In the genomic region with DNA sequence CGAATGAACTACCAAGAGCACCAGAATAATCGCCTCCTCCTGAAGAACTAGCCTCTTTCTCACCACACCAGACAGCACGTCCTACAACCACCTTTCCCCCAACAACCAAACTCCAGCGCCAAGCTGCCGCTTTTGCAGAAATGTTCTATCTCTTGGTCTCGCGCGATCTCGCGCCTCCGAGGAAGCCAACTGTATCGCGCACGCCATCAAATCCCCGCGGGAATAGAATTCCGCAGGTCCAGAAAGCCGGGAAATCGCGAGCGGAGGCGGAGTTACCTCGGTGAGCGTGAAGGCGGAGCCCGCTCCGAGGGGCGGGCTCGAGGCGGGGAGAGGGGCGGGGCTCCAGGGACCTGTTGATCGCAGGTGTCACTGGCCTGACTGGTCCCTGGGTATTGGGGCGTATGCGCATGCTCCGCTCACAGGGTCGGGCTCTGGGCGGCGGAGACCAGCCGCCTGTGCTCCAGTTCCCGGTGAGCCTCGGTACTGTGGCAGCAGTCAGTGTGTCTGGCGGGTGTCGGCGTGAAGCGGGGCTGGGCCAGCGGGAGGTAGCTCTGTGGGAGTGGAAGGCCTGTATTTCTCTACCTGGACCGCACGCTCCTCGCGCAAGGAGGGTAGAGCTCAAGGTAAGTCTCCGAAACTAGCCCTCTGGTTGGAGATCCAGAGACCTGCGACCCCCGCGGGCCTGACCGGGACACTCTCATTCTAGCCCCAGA, we compare ENCODE assay signal across 1 cellular context.
TF ChIP-seq lines count a peak whose summit lies in the region.

A gene (plus strand): TSS at position 463 of the 713 bp plus-strand sequence. CDS start 27,047 bp downstream, outside the sequence.

TF ChIP-seq in HepG2, 621 proteins besides CTCF, POLR2A, EP300 and RAD21 (continued from another document and continues in another):
- TF ChIP-seq, protein P1, sequence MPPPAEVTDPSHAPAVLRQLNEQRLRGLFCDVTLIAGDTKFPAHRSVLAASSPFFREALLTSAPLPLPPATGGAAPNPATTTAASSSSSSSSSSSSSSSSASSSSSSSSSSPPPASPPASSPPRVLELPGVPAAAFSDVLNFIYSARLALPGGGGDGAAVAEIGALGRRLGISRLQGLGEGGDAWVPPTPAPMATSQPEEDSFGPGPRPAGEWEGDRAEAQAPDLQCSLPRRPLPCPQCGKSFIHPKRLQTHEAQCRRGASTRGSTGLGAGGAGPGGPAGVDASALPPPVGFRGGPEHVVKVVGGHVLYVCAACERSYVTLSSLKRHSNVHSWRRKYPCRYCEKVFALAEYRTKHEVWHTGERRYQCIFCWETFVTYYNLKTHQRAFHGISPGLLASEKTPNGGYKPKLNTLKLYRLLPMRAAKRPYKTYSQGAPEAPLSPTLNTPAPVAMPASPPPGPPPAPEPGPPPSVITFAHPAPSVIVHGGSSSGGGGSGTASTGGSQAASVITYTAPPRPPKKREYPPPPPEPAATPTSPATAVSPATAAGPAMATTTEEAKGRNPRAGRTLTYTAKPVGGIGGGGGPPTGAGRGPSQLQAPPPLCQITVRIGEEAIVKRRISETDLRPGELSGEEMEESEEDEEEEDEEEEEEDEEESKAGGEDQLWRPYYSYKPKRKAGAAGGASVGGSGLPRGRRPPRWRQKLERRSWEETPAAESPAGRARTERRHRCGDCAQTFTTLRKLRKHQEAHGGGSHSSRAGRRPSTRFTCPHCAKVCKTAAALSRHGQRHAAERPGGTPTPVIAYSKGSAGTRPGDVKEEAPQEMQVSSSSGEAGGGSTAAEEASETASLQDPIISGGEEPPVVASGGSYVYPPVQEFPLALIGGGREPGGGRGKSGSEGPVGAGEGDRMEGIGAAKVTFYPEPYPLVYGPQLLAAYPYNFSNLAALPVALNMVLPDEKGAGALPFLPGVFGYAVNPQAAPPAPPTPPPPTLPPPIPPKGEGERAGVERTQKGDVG (CRISPR knock-in tag; IDR thresholded peaks at IDR 0.05; ENCODE audit: borderline replicate concordance) = no peak
- TF ChIP-seq FOXC1 (CRISPR knock-in tag; IDR thresholded peaks at IDR 0.05; ENCODE audit: borderline replicate concordance) (peak; percentile 84; the same call in 1 of the 2 replicates), ZNF329 (CRISPR knock-in tag; IDR thresholded peaks at IDR 0.05; ENCODE audit: low read depth) (no peak), KAT7 (CRISPR knock-in tag; IDR thresholded peaks at IDR 0.05; ENCODE audit: borderline replicate concordance) (peak; percentile 93; the same call in 1 of the 2 replicates), ZNF138 (CRISPR knock-in tag; IDR thresholded peaks at IDR 0.05; ENCODE audit: low read depth) (0 out of 2 replicates have a peak, but pooled peaks have one; percentile 41), ZNF296 (CRISPR knock-in tag; conservative IDR thresholded peaks at IDR 0.05) (peak; percentile 37; the same call in 1 of the 2 replicates), JUND (CRISPR knock-in tag; IDR thresholded peaks at IDR 0.05) (no peak), SOX5 (CRISPR knock-in tag; IDR thresholded peaks at IDR 0.05; ENCODE audit: borderline replicate concordance) (peak; percentile 11; the same call in 1 of the 2 replicates), MTF2 (CRISPR knock-in tag; IDR thresholded peaks at IDR 0.05; ENCODE audit: borderline replicate concordance) (no peak; the same call in 1 of the 2 replicates), TMF1 (CRISPR knock-in tag; IDR thresholded peaks at IDR 0.05; ENCODE audit: low read depth) (no peak), NRL (CRISPR knock-in tag; IDR thresholded peaks at IDR 0.05; ENCODE audit: borderline replicate concordance) (peak; percentile 66; the same call in 1 of the 2 replicates), ZNF20 (CRISPR knock-in tag; IDR thresholded peaks at IDR 0.05) (no peak), NR2F6 (IDR thresholded peaks at IDR 0.05) (no peak; the same call in 1 of the 2 replicates), NR2F6 (CRISPR knock-in tag; IDR thresholded peaks at IDR 0.05) (no peak), SPEN (CRISPR knock-in tag; IDR thresholded peaks at IDR 0.05; ENCODE audit: low read depth) (peak; percentile 64), ZIK1 (CRISPR knock-in tag; IDR thresholded peaks at IDR 0.05; ENCODE audit: borderline replicate concordance, low read depth) (peak; percentile 35; the same call in 1 of the 2 replicates), GABPA (IDR thresholded peaks at IDR 0.05; ENCODE audit: low read depth, low read length) (no peak), GABPA (CRISPR knock-in tag; IDR thresholded peaks at IDR 0.05; ENCODE audit: low read depth) (peak; percentile 24; the same call in 1 of the 2 replicates), POLR2G (IDR thresholded peaks at IDR 0.05; ENCODE audit: low read depth, low read length) (peak; percentile 94), ZSCAN22 (CRISPR knock-in tag; IDR thresholded peaks at IDR 0.05) (peak; percentile 80), FOSL1 (CRISPR knock-in tag; IDR thresholded peaks at IDR 0.05; ENCODE audit: borderline replicate concordance) (no peak), ESRRA (CRISPR knock-in tag; IDR thresholded peaks at IDR 0.05; ENCODE audit: low read depth) (no peak)
- TF ChIP-seq, protein P2, sequence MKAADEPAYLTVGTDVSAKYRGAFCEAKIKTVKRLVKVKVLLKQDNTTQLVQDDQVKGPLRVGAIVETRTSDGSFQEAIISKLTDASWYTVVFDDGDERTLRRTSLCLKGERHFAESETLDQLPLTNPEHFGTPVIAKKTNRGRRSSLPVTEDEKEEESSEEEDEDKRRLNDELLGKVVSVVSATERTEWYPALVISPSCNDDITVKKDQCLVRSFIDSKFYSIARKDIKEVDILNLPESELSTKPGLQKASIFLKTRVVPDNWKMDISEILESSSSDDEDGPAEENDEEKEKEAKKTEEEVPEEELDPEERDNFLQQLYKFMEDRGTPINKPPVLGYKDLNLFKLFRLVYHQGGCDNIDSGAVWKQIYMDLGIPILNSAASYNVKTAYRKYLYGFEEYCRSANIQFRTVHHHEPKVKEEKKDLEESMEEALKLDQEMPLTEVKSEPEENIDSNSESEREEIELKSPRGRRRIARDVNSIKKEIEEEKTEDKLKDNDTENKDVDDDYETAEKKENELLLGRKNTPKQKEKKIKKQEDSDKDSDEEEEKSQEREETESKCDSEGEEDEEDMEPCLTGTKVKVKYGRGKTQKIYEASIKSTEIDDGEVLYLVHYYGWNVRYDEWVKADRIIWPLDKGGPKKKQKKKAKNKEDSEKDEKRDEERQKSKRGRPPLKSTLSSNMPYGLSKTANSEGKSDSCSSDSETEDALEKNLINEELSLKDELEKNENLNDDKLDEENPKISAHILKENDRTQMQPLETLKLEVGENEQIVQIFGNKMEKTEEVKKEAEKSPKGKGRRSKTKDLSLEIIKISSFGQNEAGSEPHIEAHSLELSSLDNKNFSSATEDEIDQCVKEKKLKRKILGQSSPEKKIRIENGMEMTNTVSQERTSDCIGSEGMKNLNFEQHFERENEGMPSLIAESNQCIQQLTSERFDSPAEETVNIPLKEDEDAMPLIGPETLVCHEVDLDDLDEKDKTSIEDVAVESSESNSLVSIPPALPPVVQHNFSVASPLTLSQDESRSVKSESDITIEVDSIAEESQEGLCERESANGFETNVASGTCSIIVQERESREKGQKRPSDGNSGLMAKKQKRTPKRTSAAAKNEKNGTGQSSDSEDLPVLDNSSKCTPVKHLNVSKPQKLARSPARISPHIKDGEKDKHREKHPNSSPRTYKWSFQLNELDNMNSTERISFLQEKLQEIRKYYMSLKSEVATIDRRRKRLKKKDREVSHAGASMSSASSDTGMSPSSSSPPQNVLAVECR (CRISPR knock-in tag; IDR thresholded peaks at IDR 0.05; ENCODE audit: borderline replicate concordance) = peak; percentile 89; the same call in 1 of the 2 replicates
- TF ChIP-seq, protein P3, sequence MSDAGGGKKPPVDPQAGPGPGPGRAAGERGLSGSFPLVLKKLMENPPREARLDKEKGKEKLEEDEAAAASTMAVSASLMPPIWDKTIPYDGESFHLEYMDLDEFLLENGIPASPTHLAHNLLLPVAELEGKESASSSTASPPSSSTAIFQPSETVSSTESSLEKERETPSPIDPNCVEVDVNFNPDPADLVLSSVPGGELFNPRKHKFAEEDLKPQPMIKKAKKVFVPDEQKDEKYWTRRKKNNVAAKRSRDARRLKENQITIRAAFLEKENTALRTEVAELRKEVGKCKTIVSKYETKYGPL (CRISPR knock-in tag; IDR thresholded peaks at IDR 0.05) = no peak
- TF ChIP-seq, protein P4, sequence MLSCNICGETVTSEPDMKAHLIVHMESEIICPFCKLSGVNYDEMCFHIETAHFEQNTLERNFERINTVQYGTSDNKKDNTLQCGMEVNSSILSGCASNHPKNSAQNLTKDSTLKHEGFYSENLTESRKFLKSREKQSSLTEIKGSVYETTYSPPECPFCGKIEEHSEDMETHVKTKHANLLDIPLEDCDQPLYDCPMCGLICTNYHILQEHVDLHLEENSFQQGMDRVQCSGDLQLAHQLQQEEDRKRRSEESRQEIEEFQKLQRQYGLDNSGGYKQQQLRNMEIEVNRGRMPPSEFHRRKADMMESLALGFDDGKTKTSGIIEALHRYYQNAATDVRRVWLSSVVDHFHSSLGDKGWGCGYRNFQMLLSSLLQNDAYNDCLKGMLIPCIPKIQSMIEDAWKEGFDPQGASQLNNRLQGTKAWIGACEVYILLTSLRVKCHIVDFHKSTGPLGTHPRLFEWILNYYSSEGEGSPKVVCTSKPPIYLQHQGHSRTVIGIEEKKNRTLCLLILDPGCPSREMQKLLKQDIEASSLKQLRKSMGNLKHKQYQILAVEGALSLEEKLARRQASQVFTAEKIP (CRISPR knock-in tag; IDR thresholded peaks at IDR 0.05; ENCODE audit: borderline replicate concordance) = no peak
- TF ChIP-seq, protein P5, sequence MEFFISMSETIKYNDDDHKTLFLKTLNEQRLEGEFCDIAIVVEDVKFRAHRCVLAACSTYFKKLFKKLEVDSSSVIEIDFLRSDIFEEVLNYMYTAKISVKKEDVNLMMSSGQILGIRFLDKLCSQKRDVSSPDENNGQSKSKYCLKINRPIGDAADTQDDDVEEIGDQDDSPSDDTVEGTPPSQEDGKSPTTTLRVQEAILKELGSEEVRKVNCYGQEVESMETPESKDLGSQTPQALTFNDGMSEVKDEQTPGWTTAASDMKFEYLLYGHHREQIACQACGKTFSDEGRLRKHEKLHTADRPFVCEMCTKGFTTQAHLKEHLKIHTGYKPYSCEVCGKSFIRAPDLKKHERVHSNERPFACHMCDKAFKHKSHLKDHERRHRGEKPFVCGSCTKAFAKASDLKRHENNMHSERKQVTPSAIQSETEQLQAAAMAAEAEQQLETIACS (CRISPR knock-in tag; IDR thresholded peaks at IDR 0.05) = no peak
- TF ChIP-seq, protein P6, sequence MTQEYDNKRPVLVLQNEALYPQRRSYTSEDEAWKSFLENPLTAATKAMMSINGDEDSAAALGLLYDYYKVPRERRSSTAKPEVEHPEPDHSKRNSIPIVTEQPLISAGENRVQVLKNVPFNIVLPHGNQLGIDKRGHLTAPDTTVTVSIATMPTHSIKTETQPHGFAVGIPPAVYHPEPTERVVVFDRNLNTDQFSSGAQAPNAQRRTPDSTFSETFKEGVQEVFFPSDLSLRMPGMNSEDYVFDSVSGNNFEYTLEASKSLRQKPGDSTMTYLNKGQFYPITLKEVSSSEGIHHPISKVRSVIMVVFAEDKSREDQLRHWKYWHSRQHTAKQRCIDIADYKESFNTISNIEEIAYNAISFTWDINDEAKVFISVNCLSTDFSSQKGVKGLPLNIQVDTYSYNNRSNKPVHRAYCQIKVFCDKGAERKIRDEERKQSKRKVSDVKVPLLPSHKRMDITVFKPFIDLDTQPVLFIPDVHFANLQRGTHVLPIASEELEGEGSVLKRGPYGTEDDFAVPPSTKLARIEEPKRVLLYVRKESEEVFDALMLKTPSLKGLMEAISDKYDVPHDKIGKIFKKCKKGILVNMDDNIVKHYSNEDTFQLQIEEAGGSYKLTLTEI (CRISPR knock-in tag; conservative IDR thresholded peaks at IDR 0.05) = no peak
- TF ChIP-seq, protein P7, sequence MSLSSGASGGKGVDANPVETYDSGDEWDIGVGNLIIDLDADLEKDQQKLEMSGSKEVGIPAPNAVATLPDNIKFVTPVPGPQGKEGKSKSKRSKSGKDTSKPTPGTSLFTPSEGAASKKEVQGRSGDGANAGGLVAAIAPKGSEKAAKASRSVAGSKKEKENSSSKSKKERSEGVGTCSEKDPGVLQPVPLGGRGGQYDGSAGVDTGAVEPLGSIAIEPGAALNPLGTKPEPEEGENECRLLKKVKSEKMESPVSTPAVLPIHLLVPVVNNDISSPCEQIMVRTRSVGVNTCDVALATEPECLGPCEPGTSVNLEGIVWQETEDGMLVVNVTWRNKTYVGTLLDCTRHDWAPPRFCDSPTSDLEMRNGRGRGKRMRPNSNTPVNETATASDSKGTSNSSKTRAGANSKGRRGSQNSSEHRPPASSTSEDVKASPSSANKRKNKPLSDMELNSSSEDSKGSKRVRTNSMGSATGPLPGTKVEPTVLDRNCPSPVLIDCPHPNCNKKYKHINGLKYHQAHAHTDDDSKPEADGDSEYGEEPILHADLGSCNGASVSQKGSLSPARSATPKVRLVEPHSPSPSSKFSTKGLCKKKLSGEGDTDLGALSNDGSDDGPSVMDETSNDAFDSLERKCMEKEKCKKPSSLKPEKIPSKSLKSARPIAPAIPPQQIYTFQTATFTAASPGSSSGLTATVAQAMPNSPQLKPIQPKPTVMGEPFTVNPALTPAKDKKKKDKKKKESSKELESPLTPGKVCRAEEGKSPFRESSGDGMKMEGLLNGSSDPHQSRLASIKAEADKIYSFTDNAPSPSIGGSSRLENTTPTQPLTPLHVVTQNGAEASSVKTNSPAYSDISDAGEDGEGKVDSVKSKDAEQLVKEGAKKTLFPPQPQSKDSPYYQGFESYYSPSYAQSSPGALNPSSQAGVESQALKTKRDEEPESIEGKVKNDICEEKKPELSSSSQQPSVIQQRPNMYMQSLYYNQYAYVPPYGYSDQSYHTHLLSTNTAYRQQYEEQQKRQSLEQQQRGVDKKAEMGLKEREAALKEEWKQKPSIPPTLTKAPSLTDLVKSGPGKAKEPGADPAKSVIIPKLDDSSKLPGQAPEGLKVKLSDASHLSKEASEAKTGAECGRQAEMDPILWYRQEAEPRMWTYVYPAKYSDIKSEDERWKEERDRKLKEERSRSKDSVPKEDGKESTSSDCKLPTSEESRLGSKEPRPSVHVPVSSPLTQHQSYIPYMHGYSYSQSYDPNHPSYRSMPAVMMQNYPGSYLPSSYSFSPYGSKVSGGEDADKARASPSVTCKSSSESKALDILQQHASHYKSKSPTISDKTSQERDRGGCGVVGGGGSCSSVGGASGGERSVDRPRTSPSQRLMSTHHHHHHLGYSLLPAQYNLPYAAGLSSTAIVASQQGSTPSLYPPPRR (CRISPR knock-in tag; IDR thresholded peaks at IDR 0.05; ENCODE audit: borderline replicate concordance) = no peak
- TF ChIP-seq, protein P8, sequence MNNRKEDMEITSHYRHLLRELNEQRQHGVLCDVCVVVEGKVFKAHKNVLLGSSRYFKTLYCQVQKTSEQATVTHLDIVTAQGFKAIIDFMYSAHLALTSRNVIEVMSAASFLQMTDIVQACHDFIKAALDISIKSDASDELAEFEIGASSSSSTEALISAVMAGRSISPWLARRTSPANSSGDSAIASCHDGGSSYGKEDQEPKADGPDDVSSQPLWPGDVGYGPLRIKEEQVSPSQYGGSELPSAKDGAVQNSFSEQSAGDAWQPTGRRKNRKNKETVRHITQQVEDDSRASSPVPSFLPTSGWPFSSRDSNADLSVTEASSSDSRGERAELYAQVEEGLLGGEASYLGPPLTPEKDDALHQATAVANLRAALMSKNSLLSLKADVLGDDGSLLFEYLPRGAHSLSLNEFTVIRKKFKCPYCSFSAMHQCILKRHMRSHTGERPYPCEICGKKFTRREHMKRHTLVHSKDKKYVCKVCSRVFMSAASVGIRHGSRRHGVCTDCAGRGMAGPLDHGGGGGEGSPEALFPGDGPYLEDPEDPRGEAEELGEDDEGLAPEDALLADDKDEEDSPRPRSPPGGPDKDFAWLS (CRISPR knock-in tag; IDR thresholded peaks at IDR 0.05; ENCODE audit: borderline replicate concordance) = no peak
